Comparison of ENCODE assay signal across 8 cellular contexts in genomic region chr2:70995227-70995729, GRCh38. TPM values are rescaled to one million over a fixed set of nuclear protein-coding genes. Genes with fewer than 3 reads are reported as not detected.
A peak's percentile ranks its signal among the peaks of the same experiment; 100 is the strongest.
DNase-seq lines count a peak whose midpoint lies in the region; ATAC-seq and TF ChIP-seq lines count a peak whose summit lies in the region.

No MANE protein-coding gene starts in this region.

- peak; percentile 40; the same call in 1 of the 2 replicates for TF ChIP-seq CTCF in LNCaP clone FGC (IDR thresholded peaks at IDR 0.05; ENCODE audit: control insufficient read depth, extremely low read depth, insufficient read depth)

- H3K36me3 Mint-ChIP-seq in T-helper 17 cell (ENCODE audit: low read depth), result peaks cover 2% of the 10 kb centered on the region

- DNase-seq in DMS79 treated with DMSO at 0.1 percent for 48 hours (lab: John Stamatoyannopoulos, UW) (peak; percentile 54), DMS79 (lab: John Stamatoyannopoulos, UW) (no peak), LNCaP clone FGC (ENCODE audit: low read depth) (no peak), T-helper 17 cell (peak; percentile 25 to 33 (median 28)), cerebellar cortex (ENCODE audit: low spot score) (peak; percentile 80), left kidney (ENCODE audit: low read depth, low spot score) (peak; percentile 79)
- peak; percentile 63 for DNase-seq in stimulated activated CD8-positive, alpha-beta memory T cell treated with anti-CD3 and anti-CD28 coated beads, Interleukin-4, amount 100 ng/mL, for 48 hours

- peak overlapping the region; percentile 27 for H3K27ac Mint-ChIP-seq in T-helper 17 cell

- no peaks in the 10 kb centered on the region for H3K9me3 ChIP-seq in T-helper 17 cell (ENCODE audit: control insufficient read depth, low read length, poor library complexity, severe bottlenecking)

- H3K4me3 Mint-ChIP-seq in T-helper 17 cell, result peak overlapping the region; percentile 99

- H3K4me1 Mint-ChIP-seq in T-helper 17 cell, result peaks cover 26% of the 10 kb centered on the region

- no peaks in the 10 kb centered on the region for H3K27me3 Mint-ChIP-seq in T-helper 17 cell

- peak; percentile 41 for ATAC-seq in GM21825 (IDR thresholded peaks at IDR 0.05; ENCODE audit: unreplicated experiment)
- ATAC-seq in T-helper 17 cell, result peak; percentile 59

- peak overlapping the region; percentile 80 for H3K4me3 ChIP-seq in LNCaP clone FGC (ENCODE audit: low read depth, low read length)

RNA-seq across cellular contexts. Expression of gene TEX261, which starts 0.6 kb away (rescaled TPM):
- 10 to 100 TPM; 30.0 to 31.3 TPM for total RNA-seq in T-helper 17 cell

RNA-seq across cellular contexts. Expression of gene ANKRD53, which starts 16.8 kb away (rescaled TPM):
- under 1 TPM; 0.34 to 0.80 TPM for total RNA-seq in T-helper 17 cell

RNA-seq across cellular contexts. Expression of gene ATP6V1B1, which starts 59.6 kb away (rescaled TPM):
- not detected for total RNA-seq in T-helper 17 cell

Comparison
In these comparisons a context has a peak if more than half of its experiments do, and no peak if none do; other contexts are left out.
1. DNase-seq: peak in DMS79 treated with DMSO at 0.1 percent for 48 hours (single experiment), T-helper 17 cell (3 of 3), cerebellar cortex (single experiment), left kidney (single experiment) and stimulated activated CD8-positive, alpha-beta memory T cell treated with anti-CD3 and anti-CD28 coated beads, Interleukin-4, amount 100 ng/mL, for 48 hours (single experiment); none in DMS79 (single experiment) and LNCaP clone FGC (single experiment).